In genomic region chr19:58516246-58516836, GRCh38 we compare ENCODE assay signal across 15 cellular contexts. TPM values are rescaled to one million over a fixed set of nuclear protein-coding genes. Genes with fewer than 3 reads are reported as not detected.
DNase-seq lines count a peak whose midpoint lies in the region; ATAC-seq and TF ChIP-seq lines count a peak whose summit lies in the region.
"Had no signal": no experiment of that assay in that cellular context is flagged by ENCODE, and none has a peak within 500 bp of the region (broad histone marks: within the 10 kb centered on the region; RNA-seq: fewer than 3 reads in every experiment).

No MANE protein-coding gene starts in this region.

- H3K27me3 Mint-ChIP-seq in activated CD4-positive, alpha-beta T cell treated with anti-CD3 and anti-CD28 coated beads, Interleukin-2, amount 10 ng/mL, durations not matched to agents 24 days and 14 days: no peaks in the 10 kb centered on the region
- no peaks in the 10 kb centered on the region for H3K27me3 Mint-ChIP-seq in activated naive CD8-positive, alpha-beta T cell
- no peaks in the 10 kb centered on the region for H3K27me3 Mint-ChIP-seq in nephron progenitor cell (ENCODE audit: low read depth, poor library complexity)

- peaks cover 30% of the 10 kb centered on the region for H3K36me3 Mint-ChIP-seq in activated CD4-positive, alpha-beta T cell treated with anti-CD3 and anti-CD28 coated beads, Interleukin-2, amount 10 ng/mL, durations not matched to agents 24 days and 14 days (ENCODE audit: low read depth)
- H3K36me3 Mint-ChIP-seq in activated naive CD8-positive, alpha-beta T cell: no peaks in the 10 kb centered on the region
- H3K36me3 Mint-ChIP-seq in nephron progenitor cell (ENCODE audit: low read depth): peaks cover 7% of the 10 kb centered on the region

- ATAC-seq in GM19397 (IDR thresholded peaks at IDR 0.05; ENCODE audit: unreplicated experiment) (no peak), HG02623 (IDR thresholded peaks at IDR 0.05; ENCODE audit: unreplicated experiment) (no peak)
- ATAC-seq: stimulated activated naive CD8-positive, alpha-beta T cell treated with anti-CD3 and anti-CD28 coated beads, Interleukin-15, Interleukin-2, amounts not matched to agents 100 U/mL and 50 U/mL, for 24 hours had no signal

- H3K9me3 ChIP-seq in HUES64 (ENCODE audit: insufficient read depth, low read depth, low read length): no peaks in the 10 kb centered on the region
- H3K9me3 ChIP-seq: uterus had no signal

- DNase-seq in activated CD4-positive, alpha-beta T cell treated with anti-CD3 and anti-CD28 coated beads, Interleukin-2, amount 10 ng/mL, durations not matched to agents 24 days and 14 days: no peak
- DNase-seq in activated CD4-positive, alpha-beta T cell treated with anti-CD3 and anti-CD28 coated beads for 48 hours: no peak
- no peak for DNase-seq in nephron progenitor cell
- no peak for DNase-seq in H4 (ENCODE audit: low spot score)
- DNase-seq: activated CD4-positive, alpha-beta T cell treated with anti-CD3 and anti-CD28 coated beads, Interleukin-2, amount 50 U/mL, for 48 hours; activated naive CD4-positive, alpha-beta T cell treated with anti-CD3 and anti-CD28 coated beads, Interleukin-2, amount 50 U/mL, for 16 hours; HFFc6; Right ventricle myocardium superior; stimulated activated naive CD8-positive, alpha-beta T cell treated with anti-CD3 and anti-CD28 coated beads, Interleukin-15, Interleukin-2, amounts not matched to agents 100 U/mL and 50 U/mL, for 24 hours; uterus had no signal

- no peak overlapping the region for H3K9ac ChIP-seq in HUES64 (ENCODE audit: low read depth, low read length)

- H3K4me1 Mint-ChIP-seq in activated CD4-positive, alpha-beta T cell treated with anti-CD3 and anti-CD28 coated beads, Interleukin-2, amount 10 ng/mL, durations not matched to agents 24 days and 14 days: peaks cover 45% of the 10 kb centered on the region
- H3K4me1 Mint-ChIP-seq in activated naive CD8-positive, alpha-beta T cell (ENCODE audit: low read depth): peaks cover 51% of the 10 kb centered on the region
- peaks cover 53% of the 10 kb centered on the region for H3K4me1 Mint-ChIP-seq in nephron progenitor cell

- peaks cover 15% of the 10 kb centered on the region for H3K4me1 ChIP-seq in HUES64 (ENCODE audit: insufficient read depth, low read length)

- peak overlapping the region; percentile 44; the same call in 1 of the 2 replicates for H3K27ac ChIP-seq in HUES64 (ENCODE audit: low read depth, low read length)
- H3K27ac ChIP-seq: cardiac muscle cell, uterus had no signal

- peak overlapping the region; percentile 91 for H3K4me3 Mint-ChIP-seq in activated CD4-positive, alpha-beta T cell treated with anti-CD3 and anti-CD28 coated beads, Interleukin-2, amount 10 ng/mL, durations not matched to agents 24 days and 14 days
- H3K4me3 Mint-ChIP-seq in activated naive CD8-positive, alpha-beta T cell: peak overlapping the region; percentile 89
- peak overlapping the region; percentile 72 for H3K4me3 Mint-ChIP-seq in nephron progenitor cell
- H3K4me3 Mint-ChIP-seq: HFFc6 had no signal

- H3K4me3 ChIP-seq in HUES64 (ENCODE audit: low read length): no peak overlapping the region
- H3K4me3 ChIP-seq: cardiac muscle cell, uterus had no signal

- 90% methylated on average over 25 of the region's 25 CpGs for WGBS in HUES64

- no peak for TF ChIP-seq CTCF in nephron progenitor cell (IDR thresholded peaks at IDR 0.05)

- no peaks in the 10 kb centered on the region for H3K27me3 ChIP-seq in HUES64 (ENCODE audit: insufficient read depth, low read length)
- H3K27me3 ChIP-seq: cardiac muscle cell, uterus had no signal

- H3K36me3 ChIP-seq in HUES64 (ENCODE audit: insufficient read depth, low read length): peaks cover 3% of the 10 kb centered on the region; the same call in 1 of the 2 replicates
- H3K36me3 ChIP-seq: uterus had no signal

- intact Hi-C loops in activated CD4-positive, alpha-beta T cell treated with anti-CD3 and anti-CD28 coated beads, Interleukin-2, amount 10 ng/mL, durations not matched to agents 24 days and 14 days (cut with micrococcal nuclease): loop anchor here (5.0 kb wide), 1 partner anchor 599 kb away; the partner anchor contains the start of gene ZNF417

- H3K27ac Mint-ChIP-seq in activated CD4-positive, alpha-beta T cell treated with anti-CD3 and anti-CD28 coated beads, Interleukin-2, amount 10 ng/mL, durations not matched to agents 24 days and 14 days: peak overlapping the region; percentile 65
- H3K27ac Mint-ChIP-seq in activated naive CD8-positive, alpha-beta T cell: no peak overlapping the region
- peak overlapping the region; percentile 93 for H3K27ac Mint-ChIP-seq in nephron progenitor cell

- H3K9me3 Mint-ChIP-seq in activated CD4-positive, alpha-beta T cell treated with anti-CD3 and anti-CD28 coated beads, Interleukin-2, amount 10 ng/mL, durations not matched to agents 24 days and 14 days: no peaks in the 10 kb centered on the region
- H3K9me3 Mint-ChIP-seq in activated naive CD8-positive, alpha-beta T cell (ENCODE audit: low read depth): no peaks in the 10 kb centered on the region
- no peaks in the 10 kb centered on the region for H3K9me3 Mint-ChIP-seq in nephron progenitor cell
- H3K9me3 Mint-ChIP-seq: HFFc6 had no signal

RNA-seq across cellular contexts. Expression of gene ZBTB45, which starts 3.3 kb away (rescaled TPM):
- 16.8 and 17.5 TPM in 2 replicates for total RNA-seq in activated CD4-positive, alpha-beta T cell treated with anti-CD3 and anti-CD28 coated beads, Interleukin-2, amount 10 ng/mL, durations not matched to agents 24 days and 14 days
- 15.2 TPM for polyA plus RNA-seq in HUES64 (2013, experiment 1 of 2)
- polyA plus RNA-seq in HUES64 (2013, experiment 2 of 2): 17.4 TPM
- 1.6 and 4.6 TPM in 2 replicates for total RNA-seq in H4 (2014; rRNA removed; shearing (Covaris generic))

RNA-seq across cellular contexts. Expression of gene SLC27A5, which starts 4.5 kb away (rescaled TPM):
- total RNA-seq in activated CD4-positive, alpha-beta T cell treated with anti-CD3 and anti-CD28 coated beads, Interleukin-2, amount 10 ng/mL, durations not matched to agents 24 days and 14 days: 24.6 and 27.0 TPM in 2 replicates
- 12.0 TPM for polyA plus RNA-seq in HUES64 (2013, experiment 1 of 2)
- 10.6 TPM for polyA plus RNA-seq in HUES64 (2013, experiment 2 of 2)
- 18.1 and 19.7 TPM in 2 replicates for total RNA-seq in H4 (2014; rRNA removed; shearing (Covaris generic))

RNA-seq across cellular contexts. Expression of gene TRIM28, which starts 27.5 kb away (rescaled TPM):
- 689 and 698 TPM in 2 replicates for total RNA-seq in activated CD4-positive, alpha-beta T cell treated with anti-CD3 and anti-CD28 coated beads, Interleukin-2, amount 10 ng/mL, durations not matched to agents 24 days and 14 days
- 815 TPM for polyA plus RNA-seq in HUES64 (2013, experiment 1 of 2)
- polyA plus RNA-seq in HUES64 (2013, experiment 2 of 2): 757 TPM
- 378 and 416 TPM in 2 replicates for total RNA-seq in H4 (2014; rRNA removed; shearing (Covaris generic))

RNA-seq across cellular contexts. Expression of gene CHMP2A, which starts 38.6 kb away (rescaled TPM):
- total RNA-seq in activated CD4-positive, alpha-beta T cell treated with anti-CD3 and anti-CD28 coated beads, Interleukin-2, amount 10 ng/mL, durations not matched to agents 24 days and 14 days: 108 and 114 TPM in 2 replicates
- polyA plus RNA-seq in HUES64 (2013, experiment 1 of 2): 60.7 TPM
- 80.1 TPM for polyA plus RNA-seq in HUES64 (2013, experiment 2 of 2)
- total RNA-seq in H4 (2014; rRNA removed; shearing (Covaris generic)): 242 and 244 TPM in 2 replicates

RNA-seq across cellular contexts. Expression of gene ZNF446, which starts 40.2 kb away (rescaled TPM):
- total RNA-seq in activated CD4-positive, alpha-beta T cell treated with anti-CD3 and anti-CD28 coated beads, Interleukin-2, amount 10 ng/mL, durations not matched to agents 24 days and 14 days: 6.3 and 6.8 TPM in 2 replicates
- 3.8 TPM for polyA plus RNA-seq in HUES64 (2013, experiment 1 of 2)
- 4.9 TPM for polyA plus RNA-seq in HUES64 (2013, experiment 2 of 2)
- 9.8 and 14.7 TPM in 2 replicates for total RNA-seq in H4 (2014; rRNA removed; shearing (Covaris generic))
